ENCODE assay signal across 3 cellular contexts in the genomic region with DNA sequence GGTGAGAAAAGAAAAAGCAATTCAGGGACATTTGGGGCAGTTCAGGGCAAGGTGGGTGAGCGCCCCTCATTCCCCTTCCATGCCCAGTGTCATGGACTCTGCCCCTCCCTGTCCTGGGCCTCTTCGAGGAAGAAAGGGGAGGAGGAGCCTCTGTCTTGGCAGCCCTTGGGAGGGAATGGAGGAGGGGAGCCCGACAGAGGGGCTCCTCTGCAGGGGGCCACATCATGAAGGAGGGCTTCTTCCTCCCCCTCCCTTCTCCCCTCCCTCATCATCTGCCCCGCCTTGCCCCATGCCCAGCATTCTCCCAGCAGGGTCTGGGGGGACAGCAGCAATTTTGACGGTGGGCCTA.
TF ChIP-seq lines count a peak whose summit lies in the region.

No MANE protein-coding gene starts in this region.

TF ChIP-seq in HEK293, 187 proteins besides CTCF, POLR2A, EP300 and RAD21 (continued from another document):
- TF ChIP-seq ZNF398 (tag by site-specific recombination; IDR thresholded peaks at IDR 0.05) (peak; percentile 32; the same call in 1 of the 2 replicates), ZNF394 (tag by site-specific recombination; IDR thresholded peaks at IDR 0.05; ENCODE audit: borderline replicate concordance) (no peak)
- TF ChIP-seq, protein P1, sequence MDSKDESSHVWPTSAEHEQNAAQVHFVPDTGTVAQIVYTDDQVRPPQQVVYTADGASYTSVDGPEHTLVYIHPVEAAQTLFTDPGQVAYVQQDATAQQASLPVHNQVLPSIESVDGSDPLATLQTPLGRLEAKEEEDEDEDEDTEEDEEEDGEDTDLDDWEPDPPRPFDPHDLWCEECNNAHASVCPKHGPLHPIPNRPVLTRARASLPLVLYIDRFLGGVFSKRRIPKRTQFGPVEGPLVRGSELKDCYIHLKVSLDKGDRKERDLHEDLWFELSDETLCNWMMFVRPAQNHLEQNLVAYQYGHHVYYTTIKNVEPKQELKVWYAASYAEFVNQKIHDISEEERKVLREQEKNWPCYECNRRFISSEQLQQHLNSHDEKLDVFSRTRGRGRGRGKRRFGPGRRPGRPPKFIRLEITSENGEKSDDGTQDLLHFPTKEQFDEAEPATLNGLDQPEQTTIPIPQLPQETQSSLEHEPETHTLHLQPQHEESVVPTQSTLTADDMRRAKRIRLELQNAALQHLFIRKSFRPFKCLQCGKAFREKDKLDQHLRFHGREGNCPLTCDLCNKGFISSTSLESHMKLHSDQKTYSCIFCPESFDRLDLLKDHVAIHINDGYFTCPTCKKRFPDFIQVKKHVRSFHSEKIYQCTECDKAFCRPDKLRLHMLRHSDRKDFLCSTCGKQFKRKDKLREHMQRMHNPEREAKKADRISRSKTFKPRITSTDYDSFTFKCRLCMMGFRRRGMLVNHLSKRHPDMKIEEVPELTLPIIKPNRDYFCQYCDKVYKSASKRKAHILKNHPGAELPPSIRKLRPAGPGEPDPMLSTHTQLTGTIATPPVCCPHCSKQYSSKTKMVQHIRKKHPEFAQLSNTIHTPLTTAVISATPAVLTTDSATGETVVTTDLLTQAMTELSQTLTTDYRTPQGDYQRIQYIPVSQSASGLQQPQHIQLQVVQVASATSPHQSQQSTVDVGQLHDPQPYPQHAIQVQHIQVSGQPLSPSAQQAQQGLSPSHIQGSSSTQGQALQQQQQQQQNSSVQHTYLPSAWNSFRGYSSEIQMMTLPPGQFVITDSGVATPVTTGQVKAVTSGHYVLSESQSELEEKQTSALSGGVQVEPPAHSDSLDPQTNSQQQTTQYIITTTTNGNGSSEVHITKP (tag by site-specific recombination; IDR thresholded peaks at IDR 0.05) = peak; percentile 75; the same call in 1 of the 2 replicates
TF ChIP-seq in HEK293: peak in this region for 2.

TF ChIP-seq in WTC11, 78 proteins besides CTCF, POLR2A, EP300 and RAD21 (continued from another document):
- TF ChIP-seq SMAD3 (CRISPR knock-in tag; IDR thresholded peaks at IDR 0.05; ENCODE audit: borderline replicate concordance) (no peak), CDX4 (CRISPR knock-in tag; IDR thresholded peaks at IDR 0.05; ENCODE audit: borderline replicate concordance) (no peak), ZNF138 (CRISPR knock-in tag; conservative IDR thresholded peaks at IDR 0.05) (no peak), ZNF416 (CRISPR knock-in tag; IDR thresholded peaks at IDR 0.05) (no peak)
- TF ChIP-seq, protein P2, sequence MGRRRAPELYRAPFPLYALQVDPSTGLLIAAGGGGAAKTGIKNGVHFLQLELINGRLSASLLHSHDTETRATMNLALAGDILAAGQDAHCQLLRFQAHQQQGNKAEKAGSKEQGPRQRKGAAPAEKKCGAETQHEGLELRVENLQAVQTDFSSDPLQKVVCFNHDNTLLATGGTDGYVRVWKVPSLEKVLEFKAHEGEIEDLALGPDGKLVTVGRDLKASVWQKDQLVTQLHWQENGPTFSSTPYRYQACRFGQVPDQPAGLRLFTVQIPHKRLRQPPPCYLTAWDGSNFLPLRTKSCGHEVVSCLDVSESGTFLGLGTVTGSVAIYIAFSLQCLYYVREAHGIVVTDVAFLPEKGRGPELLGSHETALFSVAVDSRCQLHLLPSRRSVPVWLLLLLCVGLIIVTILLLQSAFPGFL (CRISPR knock-in tag; IDR thresholded peaks at IDR 0.05; ENCODE audit: borderline replicate concordance) = no peak
- TF ChIP-seq, protein P3, sequence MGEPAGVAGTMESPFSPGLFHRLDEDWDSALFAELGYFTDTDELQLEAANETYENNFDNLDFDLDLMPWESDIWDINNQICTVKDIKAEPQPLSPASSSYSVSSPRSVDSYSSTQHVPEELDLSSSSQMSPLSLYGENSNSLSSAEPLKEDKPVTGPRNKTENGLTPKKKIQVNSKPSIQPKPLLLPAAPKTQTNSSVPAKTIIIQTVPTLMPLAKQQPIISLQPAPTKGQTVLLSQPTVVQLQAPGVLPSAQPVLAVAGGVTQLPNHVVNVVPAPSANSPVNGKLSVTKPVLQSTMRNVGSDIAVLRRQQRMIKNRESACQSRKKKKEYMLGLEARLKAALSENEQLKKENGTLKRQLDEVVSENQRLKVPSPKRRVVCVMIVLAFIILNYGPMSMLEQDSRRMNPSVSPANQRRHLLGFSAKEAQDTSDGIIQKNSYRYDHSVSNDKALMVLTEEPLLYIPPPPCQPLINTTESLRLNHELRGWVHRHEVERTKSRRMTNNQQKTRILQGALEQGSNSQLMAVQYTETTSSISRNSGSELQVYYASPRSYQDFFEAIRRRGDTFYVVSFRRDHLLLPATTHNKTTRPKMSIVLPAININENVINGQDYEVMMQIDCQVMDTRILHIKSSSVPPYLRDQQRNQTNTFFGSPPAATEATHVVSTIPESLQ (CRISPR knock-in tag; IDR thresholded peaks at IDR 0.05) = no peak
TF ChIP-seq in WTC11: peak in this region for 0.

TF ChIP-seq in SK-N-SH, 30 proteins besides CTCF, POLR2A, EP300 and RAD21:
- TF ChIP-seq GABPA (IDR thresholded peaks at IDR 0.05; ENCODE audit: low read depth) (no peak), MEF2A (IDR thresholded peaks at IDR 0.05; ENCODE audit: borderline replicate concordance, low read depth) (no peak), YY1 (IDR thresholded peaks at IDR 0.05; ENCODE audit: low read depth) (no peak), FOXJ3 (CRISPR knock-in tag; IDR thresholded peaks at IDR 0.05) (no peak), MXI1 (IDR thresholded peaks at IDR 0.05; ENCODE audit: low read depth, low read length) (no peak)
- TF ChIP-seq, protein P4, sequence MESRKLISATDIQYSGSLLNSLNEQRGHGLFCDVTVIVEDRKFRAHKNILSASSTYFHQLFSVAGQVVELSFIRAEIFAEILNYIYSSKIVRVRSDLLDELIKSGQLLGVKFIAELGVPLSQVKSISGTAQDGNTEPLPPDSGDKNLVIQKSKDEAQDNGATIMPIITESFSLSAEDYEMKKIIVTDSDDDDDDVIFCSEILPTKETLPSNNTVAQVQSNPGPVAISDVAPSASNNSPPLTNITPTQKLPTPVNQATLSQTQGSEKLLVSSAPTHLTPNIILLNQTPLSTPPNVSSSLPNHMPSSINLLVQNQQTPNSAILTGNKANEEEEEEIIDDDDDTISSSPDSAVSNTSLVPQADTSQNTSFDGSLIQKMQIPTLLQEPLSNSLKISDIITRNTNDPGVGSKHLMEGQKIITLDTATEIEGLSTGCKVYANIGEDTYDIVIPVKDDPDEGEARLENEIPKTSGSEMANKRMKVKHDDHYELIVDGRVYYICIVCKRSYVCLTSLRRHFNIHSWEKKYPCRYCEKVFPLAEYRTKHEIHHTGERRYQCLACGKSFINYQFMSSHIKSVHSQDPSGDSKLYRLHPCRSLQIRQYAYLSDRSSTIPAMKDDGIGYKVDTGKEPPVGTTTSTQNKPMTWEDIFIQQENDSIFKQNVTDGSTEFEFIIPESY (IDR thresholded peaks at IDR 0.05; ENCODE audit: borderline replicate concordance, low read depth) = no peak
- TF ChIP-seq, protein P5, sequence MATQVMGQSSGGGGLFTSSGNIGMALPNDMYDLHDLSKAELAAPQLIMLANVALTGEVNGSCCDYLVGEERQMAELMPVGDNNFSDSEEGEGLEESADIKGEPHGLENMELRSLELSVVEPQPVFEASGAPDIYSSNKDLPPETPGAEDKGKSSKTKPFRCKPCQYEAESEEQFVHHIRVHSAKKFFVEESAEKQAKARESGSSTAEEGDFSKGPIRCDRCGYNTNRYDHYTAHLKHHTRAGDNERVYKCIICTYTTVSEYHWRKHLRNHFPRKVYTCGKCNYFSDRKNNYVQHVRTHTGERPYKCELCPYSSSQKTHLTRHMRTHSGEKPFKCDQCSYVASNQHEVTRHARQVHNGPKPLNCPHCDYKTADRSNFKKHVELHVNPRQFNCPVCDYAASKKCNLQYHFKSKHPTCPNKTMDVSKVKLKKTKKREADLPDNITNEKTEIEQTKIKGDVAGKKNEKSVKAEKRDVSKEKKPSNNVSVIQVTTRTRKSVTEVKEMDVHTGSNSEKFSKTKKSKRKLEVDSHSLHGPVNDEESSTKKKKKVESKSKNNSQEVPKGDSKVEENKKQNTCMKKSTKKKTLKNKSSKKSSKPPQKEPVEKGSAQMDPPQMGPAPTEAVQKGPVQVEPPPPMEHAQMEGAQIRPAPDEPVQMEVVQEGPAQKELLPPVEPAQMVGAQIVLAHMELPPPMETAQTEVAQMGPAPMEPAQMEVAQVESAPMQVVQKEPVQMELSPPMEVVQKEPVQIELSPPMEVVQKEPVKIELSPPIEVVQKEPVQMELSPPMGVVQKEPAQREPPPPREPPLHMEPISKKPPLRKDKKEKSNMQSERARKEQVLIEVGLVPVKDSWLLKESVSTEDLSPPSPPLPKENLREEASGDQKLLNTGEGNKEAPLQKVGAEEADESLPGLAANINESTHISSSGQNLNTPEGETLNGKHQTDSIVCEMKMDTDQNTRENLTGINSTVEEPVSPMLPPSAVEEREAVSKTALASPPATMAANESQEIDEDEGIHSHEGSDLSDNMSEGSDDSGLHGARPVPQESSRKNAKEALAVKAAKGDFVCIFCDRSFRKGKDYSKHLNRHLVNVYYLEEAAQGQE (IDR thresholded peaks at IDR 0.05; ENCODE audit: low read depth, low read length) = no peak
